In genomic region chr12:85519163-85519562, GRCh38 we compare ENCODE assay signal across 20 cellular contexts.
"Had no signal": no experiment of that assay in that cellular context is flagged by ENCODE, and none has a peak within 500 bp of the region (broad histone marks: within the 10 kb centered on the region; RNA-seq: fewer than 3 reads in every experiment).

No MANE protein-coding gene starts in this region.

- DNase-seq: effector memory CD4-positive, alpha-beta T cell; gastrocnemius medialis; glutamatergic neuron; left colon; left ventricle myocardium superior; mesenchymal stem cell; naive B cell; psoas muscle; retina; right lobe of liver; stimulated activated CD4-positive, alpha-beta T cell treated with anti-CD3 and anti-CD28 coated beads, Interleukin-4, amount 100 ng/mL, for 1 hour; stimulated activated CD8-positive, alpha-beta memory T cell treated with anti-CD3 and anti-CD28 coated beads, Interleukin-4, amount 100 ng/mL, for 48 hours; stimulated activated naive CD8-positive, alpha-beta T cell treated with anti-CD3 and anti-CD28 coated beads, Interleukin-15, Interleukin-2, amounts not matched to agents 100 U/mL and 50 U/mL, for 24 hours; thyroid gland had no signal

- H3K27ac ChIP-seq: epithelial cell of prostate, esophagus muscularis mucosa, gastrocnemius medialis, neutrophil, psoas muscle, right lobe of liver, suprapubic skin, thyroid gland had no signal

- ATAC-seq: gastrocnemius medialis; left colon; left ventricle myocardium superior; psoas muscle; right lobe of liver; stimulated activated effector memory CD8-positive, alpha-beta T cell treated with anti-CD3 and anti-CD28 coated beads, Interleukin-12 subunit alpha, Interleukin-12 subunit beta, amount 100 ng/mL, for 72 hours; stimulated activated naive CD8-positive, alpha-beta T cell treated with anti-CD3 and anti-CD28 coated beads, Interleukin-15, Interleukin-2, amounts not matched to agents 100 U/mL and 50 U/mL, for 24 hours had no signal

- H3K4me3 ChIP-seq: esophagus muscularis mucosa, gastrocnemius medialis, lung, psoas muscle, right lobe of liver, suprapubic skin, thyroid gland had no signal

- H3K4me1 ChIP-seq: esophagus muscularis mucosa, gastrocnemius medialis, psoas muscle, right lobe of liver, suprapubic skin, thyroid gland had no signal

- H3K27me3 ChIP-seq: esophagus muscularis mucosa, gastrocnemius medialis, neutrophil, right lobe of liver, suprapubic skin, thyroid gland had no signal

- H3K9me3 ChIP-seq: esophagus muscularis mucosa, gastrocnemius medialis, neutrophil, psoas muscle, right lobe of liver, suprapubic skin, thyroid gland had no signal

- H3K36me3 ChIP-seq: esophagus muscularis mucosa, gastrocnemius medialis, neutrophil, right lobe of liver, suprapubic skin, thyroid gland had no signal
